In the genomic region with DNA sequence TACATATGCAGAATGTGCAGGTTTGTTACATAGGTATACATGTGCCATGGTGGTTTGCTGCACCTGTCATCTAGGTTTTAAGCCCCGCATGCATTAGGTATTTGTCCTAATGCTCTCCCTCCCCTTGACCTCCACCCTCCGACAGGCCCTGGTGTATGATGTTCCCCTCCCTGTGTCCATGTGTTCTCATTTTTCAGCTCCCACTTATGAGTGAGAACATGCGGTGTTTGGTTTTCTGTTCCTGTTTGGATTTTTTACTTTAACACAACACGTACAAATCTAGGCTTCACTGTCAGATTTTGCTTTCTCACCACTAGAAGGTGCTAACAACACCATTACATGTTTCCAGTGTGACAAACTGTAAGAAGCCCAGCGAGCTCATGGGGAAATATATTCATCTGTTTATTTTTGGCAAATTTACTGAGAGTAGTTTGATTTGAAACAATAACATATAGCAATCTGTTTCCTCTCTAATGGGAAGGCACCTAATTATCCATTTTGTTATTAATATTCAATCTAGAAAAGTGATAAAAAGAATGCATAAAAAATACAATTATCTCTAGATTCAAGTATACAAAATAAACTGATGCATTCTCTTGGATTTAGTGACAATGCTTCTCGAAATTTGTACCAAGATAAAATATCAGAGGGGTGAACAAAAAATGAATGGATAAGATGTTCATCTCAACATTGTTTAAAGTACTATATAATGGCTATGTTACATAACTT, we compare ENCODE assay signal across 8 cellular contexts. TPM values are rescaled to one million over a fixed set of nuclear protein-coding genes. Genes with fewer than 3 reads are reported as not detected.
DNase-seq lines count a peak whose midpoint lies in the region; TF ChIP-seq lines count a peak whose summit lies in the region.

No MANE protein-coding gene starts in this region.

- H3K27ac ChIP-seq in A673 (ENCODE audit: low read depth, low read length, poor library complexity, severe bottlenecking) (no peak overlapping the region), smooth muscle cell (ENCODE audit: low read depth) (no peak overlapping the region)

- no peaks in the 10 kb centered on the region for H3K27me3 Mint-ChIP-seq in activated CD4-positive, alpha-beta memory T cell treated with anti-CD3 and anti-CD28 coated beads, Interleukin-2, amount 10 ng/mL, durations not matched to agents 7 days and 5 days

- CTCF ChIA-PET in A673 (lab: Charles Lee), result interaction anchor here (0.7 to 1.0 kb wide), 3 partner anchors 184 to 372 kb away, joined by 3 to 6 read pairs (median 3); no protein-coding TSS in a partner anchor
- CTCF ChIA-PET in activated CD4-positive, alpha-beta memory T cell treated with anti-CD3 and anti-CD28 coated beads, Interleukin-2, amount 10 ng/mL, durations not matched to agents 7 days and 5 days (lab: Charles Lee), result interaction anchor here (0.6 to 4.7 kb wide), 37 partner anchors 9 to 372 kb away, joined by 3 to 158 read pairs (median 5); a partner anchor contains a TSS

- H3K9me3 ChIP-seq in A673 (ENCODE audit: low read depth, low read length, poor library complexity, severe bottlenecking) (no peaks in the 10 kb centered on the region), smooth muscle cell (replicated peaks; ENCODE audit: low read depth) (no peaks in the 10 kb centered on the region)

- H3K4me2 ChIP-seq in smooth muscle cell, result no peak overlapping the region

- no peaks in the 10 kb centered on the region for H3K9me3 Mint-ChIP-seq in activated CD4-positive, alpha-beta memory T cell treated with anti-CD3 and anti-CD28 coated beads, Interleukin-2, amount 10 ng/mL, durations not matched to agents 7 days and 5 days

- BruUV-seq in A673 (replicated peaks; lab: Mats Ljungman, UMichigan), result no TSS peak

- H3K36me3 ChIP-seq in A673 (ENCODE audit: insufficient read depth, low read length, poor library complexity, severe bottlenecking) (no peaks in the 10 kb centered on the region), smooth muscle cell (ENCODE audit: low read depth) (no peaks in the 10 kb centered on the region)

- H3K27ac Mint-ChIP-seq in activated CD4-positive, alpha-beta memory T cell treated with anti-CD3 and anti-CD28 coated beads, Interleukin-2, amount 10 ng/mL, durations not matched to agents 7 days and 5 days, result peak overlapping the region; percentile 87

- no peaks in the 10 kb centered on the region for H3K36me3 Mint-ChIP-seq in activated CD4-positive, alpha-beta memory T cell treated with anti-CD3 and anti-CD28 coated beads, Interleukin-2, amount 10 ng/mL, durations not matched to agents 7 days and 5 days (ENCODE audit: low read depth)

- intact Hi-C loops in A673 (cut with micrococcal nuclease; ENCODE audit: unreplicated experiment), result loop anchor here (1.0 kb wide), 1 partner anchor 53 kb away; a partner anchor contains a TSS

- H3K79me2 ChIP-seq in smooth muscle cell (ENCODE audit: low read depth), result no peaks in the 10 kb centered on the region

- H3K4me1 ChIP-seq in A673 (ENCODE audit: insufficient read depth, low read length, poor library complexity, severe bottlenecking), result peaks cover 9% of the 10 kb centered on the region
- H3K4me1 ChIP-seq in smooth muscle cell (ENCODE audit: low read depth), result no peaks in the 10 kb centered on the region

- peak overlapping the region; percentile 83 for H3K4me3 Mint-ChIP-seq in activated CD4-positive, alpha-beta memory T cell treated with anti-CD3 and anti-CD28 coated beads, Interleukin-2, amount 10 ng/mL, durations not matched to agents 7 days and 5 days

- H3K9ac ChIP-seq in smooth muscle cell (ENCODE audit: low read depth), result no peak overlapping the region

- 43% methylated on average over 6 of the region's 6 CpGs for WGBS in smooth muscle cell (ENCODE audit: low lambda C conversion rate)

- peak; percentile 78 for TF ChIP-seq CTCF in A673 (conservative IDR thresholded peaks at IDR 0.05; ENCODE audit: low read depth, low read length)
- TF ChIP-seq CTCF in GM10266 (IDR thresholded peaks at IDR 0.05; ENCODE audit: control insufficient read depth, insufficient read depth, low read depth, missing control alignments), result peak; percentile 71
- TF ChIP-seq CTCF in LNCAP (IDR thresholded peaks at IDR 0.05), result peak; percentile 86
- TF ChIP-seq CTCF in smooth muscle cell (IDR thresholded peaks at IDR 0.05; ENCODE audit: borderline replicate concordance, insufficient read depth, poor library complexity, severe bottlenecking), result peak; percentile 55

- peak; percentile 68 for DNase-seq in A673 (ENCODE audit: low spot score)
- DNase-seq in GM10266 (ENCODE audit: extremely low spot score), result peak; percentile 62
- peak; percentile 71 for DNase-seq in HCEC 1CT
- no peak for DNase-seq in activated CD4-positive, alpha-beta memory T cell treated with anti-CD3 and anti-CD28 coated beads, Interleukin-2, amount 10 ng/mL, durations not matched to agents 7 days and 5 days
- peak; percentile 50 for DNase-seq in globus pallidus (ENCODE audit: low spot score)
- no peak for DNase-seq in smooth muscle cell (lab: John Stamatoyannopoulos, UW; ENCODE audit: unreplicated experiment)
- DNase-seq in NCI-H1092 (lab: John Stamatoyannopoulos, UW), result no peak

- H4K20me1 ChIP-seq in smooth muscle cell (ENCODE audit: low read depth), result no peaks in the 10 kb centered on the region

- H3F3A ChIP-seq in smooth muscle cell (ENCODE audit: low read depth), result no peaks in the 10 kb centered on the region

- POLR2A ChIA-PET in A673 (lab: Charles Lee; ENCODE audit: low non-redundant PET), result interaction anchor here (0.6 kb wide), 1 partner anchor 399 kb away, joined by 3 read pairs; no protein-coding TSS in a partner anchor
- POLR2A ChIA-PET in activated CD4-positive, alpha-beta memory T cell treated with anti-CD3 and anti-CD28 coated beads, Interleukin-2, amount 10 ng/mL, durations not matched to agents 7 days and 5 days (lab: Charles Lee), result interaction anchor here (0.9 to 3.1 kb wide), 16 partner anchors 8 to 158 kb away, joined by 3 to 26 read pairs (median 4); a partner anchor contains a TSS

- peaks cover 21% of the 10 kb centered on the region for H3K4me1 Mint-ChIP-seq in activated CD4-positive, alpha-beta memory T cell treated with anti-CD3 and anti-CD28 coated beads, Interleukin-2, amount 10 ng/mL, durations not matched to agents 7 days and 5 days

- H2AFZ ChIP-seq in smooth muscle cell (ENCODE audit: low read depth), result no peak overlapping the region

- H3K4me3 ChIP-seq in A673 (ENCODE audit: low read depth, low read length, poor library complexity, severe bottlenecking) (no peak overlapping the region), smooth muscle cell (no peak overlapping the region)

- H3K27me3 ChIP-seq in A673 (replicated peaks; ENCODE audit: insufficient read depth, low read depth, low read length, poor library complexity) (no peaks in the 10 kb centered on the region), smooth muscle cell (ENCODE audit: low read depth) (no peaks in the 10 kb centered on the region)

RNA-seq across cellular contexts. Expression of a gene that starts 23.2 kb away (rescaled TPM):
- total RNA-seq in A673 (2021) (2.5 and 2.8 TPM in 2 replicates), smooth muscle cell (1.6 and 1.7 TPM in 2 replicates)
- total RNA-seq in activated CD4-positive, alpha-beta memory T cell treated with anti-CD3 and anti-CD28 coated beads, Interleukin-2, amount 10 ng/mL, durations not matched to agents 7 days and 5 days, result 10 to 100 TPM; 79.0 to 80.0 TPM
- polyA plus RNA-seq in smooth muscle cell, result 0.74 and 0.94 TPM in 2 replicates

RNA-seq across cellular contexts. Expression of a gene that starts 53.0 kb away (rescaled TPM):
- total RNA-seq in A673 (2021), result 32.0 and 36.3 TPM in 2 replicates
- 10 to 100 TPM; 36.0 to 39.7 TPM for total RNA-seq in activated CD4-positive, alpha-beta memory T cell treated with anti-CD3 and anti-CD28 coated beads, Interleukin-2, amount 10 ng/mL, durations not matched to agents 7 days and 5 days
- 170 and 174 TPM in 2 replicates for total RNA-seq in smooth muscle cell
- polyA plus RNA-seq in smooth muscle cell, result 38.6 and 46.3 TPM in 2 replicates

Comparison
In these comparisons a context has a peak if more than half of its experiments do, and no peak if none do; other contexts are left out.
1. DNase-seq: peak in A673 (single experiment), GM10266 (single experiment), HCEC 1CT (single experiment) and globus pallidus (single experiment); none in activated CD4-positive, alpha-beta memory T cell treated with anti-CD3 and anti-CD28 coated beads, Interleukin-2, amount 10 ng/mL, durations not matched to agents 7 days and 5 days (single experiment), smooth muscle cell (single experiment) and NCI-H1092 (single experiment).
2. RNA of a gene that starts 23.2 kb away (total RNA-seq): 79.0 to 80.0 TPM in activated CD4-positive, alpha-beta memory T cell treated with anti-CD3 and anti-CD28 coated beads, Interleukin-2, amount 10 ng/mL, durations not matched to agents 7 days and 5 days; 2.5 to 2.8 TPM in A673 and 1.6 to 1.7 TPM in smooth muscle cell; every median in the first group is over 10 times any median in the second.
3. Peak in every context shown above with its lines, with median percentiles within 50 percentile points of each other: CTCF ChIP-seq.